10 cellular contexts compared by ENCODE assay signal in genomic region chr2:7794916-7795315, GRCh38.
"Had no signal": no experiment of that assay in that cellular context is flagged by ENCODE, and none has a peak within 500 bp of the region (broad histone marks: within the 10 kb centered on the region; RNA-seq: fewer than 3 reads in every experiment).

No MANE protein-coding gene starts in this region.

- H3K36me3 ChIP-seq: lower lobe of right lung, thoracic aorta had no signal

- H3K27ac ChIP-seq: thoracic aorta had no signal

- H3K4me3 ChIP-seq: thoracic aorta had no signal

- ATAC-seq: left colon had no signal

- H3K9me3 ChIP-seq: lower lobe of right lung, thoracic aorta had no signal

- DNase-seq: activated CD4-positive, alpha-beta T cell treated with anti-CD3 and anti-CD28 coated beads for 1 hour; activated CD4-positive, alpha-beta T cell treated with anti-CD3 and anti-CD28 coated beads, Interleukin-2, amount 50 U/mL, for 4 hours; activated naive CD4-positive, alpha-beta T cell; activated T-cell treated with anti-CD3 and anti-CD28 coated beads for 4 hours; left colon; lower lobe of right lung; midbrain; stimulated activated CD4-positive, alpha-beta T cell treated with anti-CD3 and anti-CD28 coated beads, Interleukin-1b, Interleukin-23, amount 100 ng/mL, for 48 hours; T1000 had no signal
